8 cellular contexts compared by ENCODE assay signal in the genomic region with DNA sequence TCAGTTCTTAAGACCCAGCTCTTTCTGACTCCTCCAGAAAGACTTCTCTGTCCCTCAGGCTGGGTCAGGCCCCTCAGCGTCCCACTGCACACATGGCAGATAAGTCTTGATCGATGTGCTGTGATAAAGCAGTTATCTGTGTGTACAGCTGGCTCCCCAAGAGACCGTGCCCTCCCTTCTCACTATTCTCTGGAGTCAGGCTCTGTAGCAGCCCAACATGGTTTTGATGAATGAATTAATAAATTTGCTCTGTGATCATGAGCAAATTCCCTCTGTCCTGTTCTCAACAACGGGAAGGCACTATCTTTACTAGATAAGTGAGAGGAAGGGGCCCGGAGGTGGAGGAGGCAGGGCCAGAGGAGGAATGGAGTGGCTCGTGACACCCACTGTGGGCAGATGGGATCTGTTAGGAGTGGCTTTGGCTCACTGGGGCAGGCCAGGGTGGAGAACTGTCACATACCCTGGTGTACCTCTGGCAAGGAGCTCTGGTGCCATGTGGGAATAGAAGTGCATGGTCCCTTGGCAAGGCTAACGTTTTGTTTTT. TPM values are rescaled to one million over a fixed set of nuclear protein-coding genes. Genes with fewer than 3 reads are reported as not detected.
DNase-seq lines count a peak whose midpoint lies in the region; ATAC-seq and TF ChIP-seq lines count a peak whose summit lies in the region.

No MANE protein-coding gene starts in this region.

- H3K9me3 ChIP-seq in CD4-positive, alpha-beta memory T cell (ENCODE audit: control insufficient read depth in 1 of 2, low read length in 2 of 2): no peaks in the 10 kb centered on the region
- H3K9me3 ChIP-seq in Panc1 (ENCODE audit: control insufficient read depth, insufficient read depth, low read depth, low read length) (no peaks in the 10 kb centered on the region), SJCRH30 (replicated peaks) (peaks cover 10% of the 10 kb centered on the region)

- no peaks in the 10 kb centered on the region for H3K27me3 ChIP-seq in CD4-positive, alpha-beta memory T cell (ENCODE audit: insufficient read depth, low read length)
- H3K27me3 ChIP-seq in Panc1 (ENCODE audit: control insufficient read depth, insufficient read depth, low read length): no peaks in the 10 kb centered on the region
- H3K27me3 ChIP-seq in SJCRH30: no peaks in the 10 kb centered on the region

- peaks cover 6% of the 10 kb centered on the region in 2 donors for H3K36me3 Mint-ChIP-seq in CD4-positive, alpha-beta memory T cell
- no peaks in the 10 kb centered on the region for H3K36me3 Mint-ChIP-seq in osteocyte (ENCODE audit: unreplicated experiment)

- BruUV-seq in Panc1 (replicated peaks; lab: Mats Ljungman, UMichigan): no TSS peak

- POLR2A ChIA-PET in CD4-positive, alpha-beta memory T cell (lab: Charles Lee; ENCODE audit: partially characterized antibody): interaction anchor here (1.0 to 65.0 kb wide), 5 partner anchors 8 to 399 kb away, joined by 3 to 6960 read pairs (median 6); a partner anchor contains a TSS
- POLR2A ChIA-PET in Panc1 (lab: Charles Lee): interaction anchor here (0.6 kb wide), 1 partner anchor 10 kb away, joined by 4 read pairs; no protein-coding TSS in a partner anchor

- peaks cover 0 to 3% (median 0%) of the 10 kb centered on the region in 8 donors for H3K9me3 Mint-ChIP-seq in CD4-positive, alpha-beta memory T cell
- no peaks in the 10 kb centered on the region for H3K9me3 Mint-ChIP-seq in osteocyte (ENCODE audit: unreplicated experiment)

- intact Hi-C loops in CD4-positive, alpha-beta memory T cell (cut with micrococcal nuclease): no loop called here
- intact Hi-C loops in Panc1 (cut with micrococcal nuclease; ENCODE audit: unreplicated experiment): no loop called here

- no peaks in the 10 kb centered on the region for H3K27me3 Mint-ChIP-seq in CD4-positive, alpha-beta memory T cell
- no peaks in the 10 kb centered on the region for H3K27me3 Mint-ChIP-seq in osteocyte (ENCODE audit: unreplicated experiment)

- CTCF ChIA-PET in CD4-positive, alpha-beta memory T cell (lab: Charles Lee; ENCODE audit: partially characterized antibody): interaction anchor here (1.1 to 18.8 kb wide), 8 partner anchors 8 to 50 kb away, joined by 3 to 361 read pairs (median 63); a partner anchor contains a TSS
- CTCF ChIA-PET in Panc1 (lab: Charles Lee): interaction anchor here (0.6 kb wide), 1 partner anchor 51 kb away, joined by 4 read pairs; no protein-coding TSS in a partner anchor

- peak in 1 of 5 donors; percentile 13 for DNase-seq in CD4-positive, alpha-beta memory T cell
- DNase-seq in Panc1 (ENCODE audit: low read depth, low spot score) (no peak), osteocyte (ENCODE audit: extremely low spot score, unreplicated experiment) (no peak), substantia nigra (lab: John Stamatoyannopoulos, UW) (no peak), pons (ENCODE audit: low spot score) (no peak), SJCRH30 (no peak), globus pallidus (ENCODE audit: low spot score) (no peak)

- H3K4me3 ChIP-seq in CD4-positive, alpha-beta memory T cell (ENCODE audit: low read length in 2 of 2): peak overlapping the region in 1 of 2 donors; percentile 7
- H3K4me3 ChIP-seq in Panc1 (ENCODE audit: low read depth in 2 of 2, low read length in 2 of 2) (no peak overlapping the region), SJCRH30 (no peak overlapping the region)

- H3K4me1 ChIP-seq in CD4-positive, alpha-beta memory T cell (ENCODE audit: insufficient read depth, low read length): peaks cover 88% of the 10 kb centered on the region
- H3K4me1 ChIP-seq in Panc1 (ENCODE audit: control insufficient read depth, insufficient read depth, low read length) (peaks cover 37% of the 10 kb centered on the region), SJCRH30 (peaks cover 10% of the 10 kb centered on the region)

- in situ Hi-C loops in Panc1 (cut with HindIII; ENCODE audit: low pct_unique_long_range_greater_than_20kb, low sequenced_read_pairs): no loop called here

- peak overlapping the region in 6 of 8 donors; percentile 12 to 82 (median 34) for H3K4me3 Mint-ChIP-seq in CD4-positive, alpha-beta memory T cell
- H3K4me3 Mint-ChIP-seq in osteocyte (ENCODE audit: unreplicated experiment): no peak overlapping the region

- peaks cover 55 to 82% (median 73%) of the 10 kb centered on the region in 4 donors for H3K4me1 Mint-ChIP-seq in CD4-positive, alpha-beta memory T cell
- H3K4me1 Mint-ChIP-seq in osteocyte (ENCODE audit: unreplicated experiment): peaks cover 47% of the 10 kb centered on the region

- H3K36me3 ChIP-seq in CD4-positive, alpha-beta memory T cell (ENCODE audit: insufficient read depth, low read length): no peaks in the 10 kb centered on the region
- H3K36me3 ChIP-seq in Panc1 (ENCODE audit: control insufficient read depth, insufficient read depth, low read length) (no peaks in the 10 kb centered on the region), SJCRH30 (no peaks in the 10 kb centered on the region)

- peak overlapping the region; percentile 93 to 99 (median 98) for H3K27ac Mint-ChIP-seq in CD4-positive, alpha-beta memory T cell
- peak overlapping the region; percentile 98 for H3K27ac Mint-ChIP-seq in osteocyte (ENCODE audit: unreplicated experiment)

- ATAC-seq in Panc1 (peak; percentile 44), esophagus mucosa (peak; percentile 2)

- H3K27ac ChIP-seq in CD4-positive, alpha-beta memory T cell (ENCODE audit: low read depth, low read length): peak overlapping the region; percentile 53
- H3K27ac ChIP-seq in Panc1 (ENCODE audit: low read length) (peak overlapping the region; percentile 89), substantia nigra (ENCODE audit: low read depth, low read length, poor library complexity, severe bottlenecking) (no peak overlapping the region), SJCRH30 (no peak overlapping the region; the same call in 1 of the 2 replicates)

- TF ChIP-seq CTCF in Panc1 (IDR thresholded peaks at IDR 0.05) (no peak), osteocyte (IDR thresholded peaks at IDR 0.05) (no peak)

RNA-seq across cellular contexts. Expression of a gene that starts 48.3 kb away (rescaled TPM):
- 100 to 1,000 TPM; 456 to 464 TPM for total RNA-seq in CD4-positive, alpha-beta memory T cell
- polyA plus RNA-seq in CD4-positive, alpha-beta memory T cell: 100 to 1,000 TPM; 271 to 523 TPM
- 46.3 TPM for total RNA-seq in Panc1 (2021; ENCODE audit: unreplicated experiment)
- 29.3 TPM for polyA plus RNA-seq in Panc1 (2012; ENCODE audit: insufficient read length)
- 71.0 TPM for total RNA-seq in esophagus mucosa
- 87.9 and 88.0 TPM in 2 replicates for total RNA-seq in osteocyte
- total RNA-seq in SJCRH30 (2014; rRNA removed; shearing (Covaris generic)): 5.1 and 5.6 TPM in 2 replicates

Comparison
In these comparisons a context has a peak if more than half of its experiments do, and no peak if none do; other contexts are left out.
1. H3K27ac ChIP-seq: peak in CD4-positive, alpha-beta memory T cell (single experiment) and Panc1 (single experiment); none in substantia nigra (single experiment) and SJCRH30 (single experiment).